1 cellular context compared by ENCODE assay signal in the genomic region with DNA sequence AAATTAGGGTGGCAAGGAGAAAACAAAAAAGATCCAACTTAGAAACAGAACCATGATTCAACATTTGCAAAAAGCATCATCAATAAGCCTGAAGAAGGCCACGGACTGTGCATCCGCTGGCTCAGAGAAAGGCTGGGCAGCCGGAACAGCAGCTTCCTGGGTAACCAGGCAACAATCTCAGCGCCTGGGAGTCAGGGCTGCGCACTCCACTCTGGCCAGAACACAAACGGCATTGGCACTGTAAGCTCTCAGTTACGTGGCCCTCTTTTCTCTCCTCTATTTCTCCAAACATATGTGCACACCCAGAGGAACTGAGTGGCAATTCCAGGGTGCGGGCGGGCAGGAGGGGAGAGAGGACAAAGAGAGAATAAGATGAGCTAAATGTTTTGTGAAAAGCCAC.
TF ChIP-seq lines count a peak whose summit lies in the region.

No MANE protein-coding gene starts in this region.

TF ChIP-seq in GM23338, 12 proteins besides CTCF, POLR2A, EP300 and RAD21 (continued from another document):
- TF ChIP-seq, protein P1, sequence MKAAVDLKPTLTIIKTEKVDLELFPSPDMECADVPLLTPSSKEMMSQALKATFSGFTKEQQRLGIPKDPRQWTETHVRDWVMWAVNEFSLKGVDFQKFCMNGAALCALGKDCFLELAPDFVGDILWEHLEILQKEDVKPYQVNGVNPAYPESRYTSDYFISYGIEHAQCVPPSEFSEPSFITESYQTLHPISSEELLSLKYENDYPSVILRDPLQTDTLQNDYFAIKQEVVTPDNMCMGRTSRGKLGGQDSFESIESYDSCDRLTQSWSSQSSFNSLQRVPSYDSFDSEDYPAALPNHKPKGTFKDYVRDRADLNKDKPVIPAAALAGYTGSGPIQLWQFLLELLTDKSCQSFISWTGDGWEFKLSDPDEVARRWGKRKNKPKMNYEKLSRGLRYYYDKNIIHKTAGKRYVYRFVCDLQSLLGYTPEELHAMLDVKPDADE (IDR thresholded peaks at IDR 0.05): no peak
- TF ChIP-seq NANOG (IDR thresholded peaks at IDR 0.05; ENCODE audit: borderline replicate concordance) (no peak), JUNB (IDR thresholded peaks at IDR 0.05; ENCODE audit: unreplicated experiment) (no peak), ZNF331 (CRISPR knock-in tag; IDR thresholded peaks at IDR 0.05; ENCODE audit: low read depth) (no peak), ZNF114 (CRISPR knock-in tag; IDR thresholded peaks at IDR 0.05) (no peak), STAT1 (IDR thresholded peaks at IDR 0.05; ENCODE audit: unreplicated experiment) (no peak), CREB1 (CRISPR knock-in tag; IDR thresholded peaks at IDR 0.05; ENCODE audit: low read depth) (no peak)
- TF ChIP-seq, protein P2, sequence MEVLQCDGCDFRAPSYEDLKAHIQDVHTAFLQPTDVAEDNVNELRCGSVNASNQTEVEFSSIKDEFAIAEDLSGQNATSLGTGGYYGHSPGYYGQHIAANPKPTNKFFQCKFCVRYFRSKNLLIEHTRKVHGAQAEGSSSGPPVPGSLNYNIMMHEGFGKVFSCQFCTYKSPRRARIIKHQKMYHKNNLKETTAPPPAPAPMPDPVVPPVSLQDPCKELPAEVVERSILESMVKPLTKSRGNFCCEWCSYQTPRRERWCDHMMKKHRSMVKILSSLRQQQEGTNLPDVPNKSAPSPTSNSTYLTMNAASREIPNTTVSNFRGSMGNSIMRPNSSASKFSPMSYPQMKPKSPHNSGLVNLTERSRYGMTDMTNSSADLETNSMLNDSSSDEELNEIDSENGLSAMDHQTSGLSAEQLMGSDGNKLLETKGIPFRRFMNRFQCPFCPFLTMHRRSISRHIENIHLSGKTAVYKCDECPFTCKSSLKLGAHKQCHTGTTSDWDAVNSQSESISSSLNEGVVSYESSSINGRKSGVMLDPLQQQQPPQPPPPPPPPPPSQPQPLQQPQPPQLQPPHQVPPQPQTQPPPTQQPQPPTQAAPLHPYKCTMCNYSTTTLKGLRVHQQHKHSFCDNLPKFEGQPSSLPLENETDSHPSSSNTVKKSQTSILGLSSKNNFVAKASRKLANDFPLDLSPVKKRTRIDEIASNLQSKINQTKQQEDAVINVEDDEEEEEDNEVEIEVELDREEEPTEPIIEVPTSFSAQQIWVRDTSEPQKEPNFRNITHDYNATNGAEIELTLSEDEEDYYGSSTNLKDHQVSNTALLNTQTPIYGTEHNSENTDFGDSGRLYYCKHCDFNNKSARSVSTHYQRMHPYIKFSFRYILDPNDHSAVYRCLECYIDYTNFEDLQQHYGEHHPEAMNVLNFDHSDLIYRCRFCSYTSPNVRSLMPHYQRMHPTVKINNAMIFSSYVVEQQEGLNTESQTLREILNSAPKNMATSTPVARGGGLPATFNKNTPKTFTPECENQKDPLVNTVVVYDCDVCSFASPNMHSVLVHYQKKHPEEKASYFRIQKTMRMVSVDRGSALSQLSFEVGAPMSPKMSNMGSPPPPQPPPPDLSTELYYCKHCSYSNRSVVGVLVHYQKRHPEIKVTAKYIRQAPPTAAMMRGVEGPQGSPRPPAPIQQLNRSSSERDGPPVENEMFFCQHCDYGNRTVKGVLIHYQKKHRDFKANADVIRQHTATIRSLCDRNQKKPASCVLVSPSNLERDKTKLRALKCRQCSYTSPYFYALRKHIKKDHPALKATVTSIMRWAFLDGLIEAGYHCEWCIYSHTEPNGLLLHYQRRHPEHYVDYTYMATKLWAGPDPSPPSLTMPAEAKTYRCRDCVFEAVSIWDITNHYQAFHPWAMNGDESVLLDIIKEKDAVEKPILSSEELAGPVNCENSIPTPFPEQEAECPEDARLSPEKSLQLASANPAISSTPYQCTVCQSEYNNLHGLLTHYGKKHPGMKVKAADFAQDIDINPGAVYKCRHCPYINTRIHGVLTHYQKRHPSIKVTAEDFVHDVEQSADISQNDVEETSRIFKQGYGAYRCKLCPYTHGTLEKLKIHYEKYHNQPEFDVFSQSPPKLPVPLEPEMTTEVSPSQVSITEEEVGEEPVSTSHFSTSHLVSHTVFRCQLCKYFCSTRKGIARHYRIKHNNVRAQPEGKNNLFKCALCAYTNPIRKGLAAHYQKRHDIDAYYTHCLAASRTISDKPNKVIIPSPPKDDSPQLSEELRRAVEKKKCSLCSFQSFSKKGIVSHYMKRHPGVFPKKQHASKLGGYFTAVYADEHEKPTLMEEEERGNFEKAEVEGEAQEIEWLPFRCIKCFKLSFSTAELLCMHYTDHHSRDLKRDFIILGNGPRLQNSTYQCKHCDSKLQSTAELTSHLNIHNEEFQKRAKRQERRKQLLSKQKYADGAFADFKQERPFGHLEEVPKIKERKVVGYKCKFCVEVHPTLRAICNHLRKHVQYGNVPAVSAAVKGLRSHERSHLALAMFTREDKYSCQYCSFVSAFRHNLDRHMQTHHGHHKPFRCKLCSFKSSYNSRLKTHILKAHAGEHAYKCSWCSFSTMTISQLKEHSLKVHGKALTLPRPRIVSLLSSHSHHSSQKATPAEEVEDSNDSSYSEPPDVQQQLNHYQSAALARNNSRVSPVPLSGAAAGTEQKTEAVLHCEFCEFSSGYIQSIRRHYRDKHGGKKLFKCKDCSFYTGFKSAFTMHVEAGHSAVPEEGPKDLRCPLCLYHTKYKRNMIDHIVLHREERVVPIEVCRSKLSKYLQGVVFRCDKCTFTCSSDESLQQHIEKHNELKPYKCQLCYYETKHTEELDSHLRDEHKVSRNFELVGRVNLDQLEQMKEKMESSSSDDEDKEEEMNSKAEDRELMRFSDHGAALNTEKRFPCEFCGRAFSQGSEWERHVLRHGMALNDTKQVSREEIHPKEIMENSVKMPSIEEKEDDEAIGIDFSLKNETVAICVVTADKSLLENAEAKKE (CRISPR knock-in tag; IDR thresholded peaks at IDR 0.05): no peak
- TF ChIP-seq, protein P3, sequence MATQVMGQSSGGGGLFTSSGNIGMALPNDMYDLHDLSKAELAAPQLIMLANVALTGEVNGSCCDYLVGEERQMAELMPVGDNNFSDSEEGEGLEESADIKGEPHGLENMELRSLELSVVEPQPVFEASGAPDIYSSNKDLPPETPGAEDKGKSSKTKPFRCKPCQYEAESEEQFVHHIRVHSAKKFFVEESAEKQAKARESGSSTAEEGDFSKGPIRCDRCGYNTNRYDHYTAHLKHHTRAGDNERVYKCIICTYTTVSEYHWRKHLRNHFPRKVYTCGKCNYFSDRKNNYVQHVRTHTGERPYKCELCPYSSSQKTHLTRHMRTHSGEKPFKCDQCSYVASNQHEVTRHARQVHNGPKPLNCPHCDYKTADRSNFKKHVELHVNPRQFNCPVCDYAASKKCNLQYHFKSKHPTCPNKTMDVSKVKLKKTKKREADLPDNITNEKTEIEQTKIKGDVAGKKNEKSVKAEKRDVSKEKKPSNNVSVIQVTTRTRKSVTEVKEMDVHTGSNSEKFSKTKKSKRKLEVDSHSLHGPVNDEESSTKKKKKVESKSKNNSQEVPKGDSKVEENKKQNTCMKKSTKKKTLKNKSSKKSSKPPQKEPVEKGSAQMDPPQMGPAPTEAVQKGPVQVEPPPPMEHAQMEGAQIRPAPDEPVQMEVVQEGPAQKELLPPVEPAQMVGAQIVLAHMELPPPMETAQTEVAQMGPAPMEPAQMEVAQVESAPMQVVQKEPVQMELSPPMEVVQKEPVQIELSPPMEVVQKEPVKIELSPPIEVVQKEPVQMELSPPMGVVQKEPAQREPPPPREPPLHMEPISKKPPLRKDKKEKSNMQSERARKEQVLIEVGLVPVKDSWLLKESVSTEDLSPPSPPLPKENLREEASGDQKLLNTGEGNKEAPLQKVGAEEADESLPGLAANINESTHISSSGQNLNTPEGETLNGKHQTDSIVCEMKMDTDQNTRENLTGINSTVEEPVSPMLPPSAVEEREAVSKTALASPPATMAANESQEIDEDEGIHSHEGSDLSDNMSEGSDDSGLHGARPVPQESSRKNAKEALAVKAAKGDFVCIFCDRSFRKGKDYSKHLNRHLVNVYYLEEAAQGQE (IDR thresholded peaks at IDR 0.05; ENCODE audit: unreplicated experiment): no peak
TF ChIP-seq in GM23338: peak in this region for 0.
